Comparison of ENCODE assay signal across 9 cellular contexts in the genomic region with DNA sequence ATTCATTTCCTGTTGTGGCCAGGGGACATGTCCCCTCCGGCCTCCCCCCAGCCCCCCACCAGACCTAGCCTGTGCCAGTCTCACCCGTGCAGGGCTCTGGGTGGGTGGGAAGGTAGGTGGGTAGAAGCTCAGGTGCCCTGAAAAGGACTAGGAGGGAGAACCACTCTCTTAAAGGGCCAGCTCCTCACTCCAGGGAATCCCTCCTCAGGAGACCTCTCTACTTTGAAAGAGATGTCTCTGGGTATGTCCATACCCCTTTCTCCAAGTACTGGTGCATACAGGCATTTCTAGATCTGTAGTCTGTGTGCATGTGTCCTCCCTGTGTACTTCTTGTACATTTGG.
DNase-seq lines count a peak whose midpoint lies in the region; ATAC-seq, FAIRE-seq and TF ChIP-seq lines count a peak whose summit lies in the region.
"Had no signal": no experiment of that assay in that cellular context is flagged by ENCODE, and none has a peak within 500 bp of the region (broad histone marks: within the 10 kb centered on the region; RNA-seq: fewer than 3 reads in every experiment).

No MANE protein-coding gene starts in this region.

- no peak for FAIRE-seq in H54 (lab: Jason Lieb, UNC)

- peak overlapping the region; percentile 32 for H3K4me3 Mint-ChIP-seq in natural killer cell

- H3K4me2 ChIP-seq in KMS-11, result peak overlapping the region; percentile 98

- peak overlapping the region; percentile 68 for H3K4me3 ChIP-seq in AG04449 (ENCODE audit: low read depth, low read length)
- H3K4me3 ChIP-seq in KMS-11 (IDR thresholded peaks at IDR 0.05; ENCODE audit: insufficient read depth, low read depth, low read length), result no peak overlapping the region
- H3K4me3 ChIP-seq in dorsolateral prefrontal cortex, result peak overlapping the region in 58 of 59 donors; percentile 51 to 90 (median 70)

- no peaks in the 10 kb centered on the region for H3K79me2 ChIP-seq in KMS-11 (ENCODE audit: insufficient read depth, low read depth)

- no peak overlapping the region for H3K27ac Mint-ChIP-seq in natural killer cell

- H4K20me1 ChIP-seq in KMS-11 (ENCODE audit: insufficient read depth), result no peaks in the 10 kb centered on the region

- intact Hi-C loops in dorsolateral prefrontal cortex (cut with DNase I) (no loop called here), natural killer cell (cut with micrococcal nuclease) (no loop called here)

- H3K4me1 ChIP-seq in KMS-11 (ENCODE audit: low read depth, poor library complexity, severe bottlenecking), result peaks cover 52% of the 10 kb centered on the region

- H3K27me3 ChIP-seq in KMS-11 (ENCODE audit: insufficient read depth, low read depth) (peaks cover 18% of the 10 kb centered on the region; the same call in 1 of the 2 replicates), dorsolateral prefrontal cortex (peaks cover 0 to 22% (median 0%) of the 10 kb centered on the region in 45 donors)

- CTCF ChIA-PET in AG04449 (lab: Yijun Ruan, JAX), result interaction anchor here (1.3 kb wide), 2 partner anchors 11 to 139 kb away, joined by 4 to 5 read pairs; a partner anchor contains a TSS

- no peaks in the 10 kb centered on the region for H3K9me3 Mint-ChIP-seq in natural killer cell

- peak overlapping the region; percentile 23; the same call in 1 of the 2 replicates for H3K9ac ChIP-seq in KMS-11

- H3K36me3 ChIP-seq in KMS-11 (ENCODE audit: insufficient read depth), result no peaks in the 10 kb centered on the region

- POLR2A ChIA-PET in AG04449 (lab: Yijun Ruan, JAX), result no interaction called here

- no peak for DNase-seq in AG04449 (ENCODE audit: low read depth, low spot score)
- DNase-seq in dorsolateral prefrontal cortex, result no peak
- no peak for DNase-seq in natural killer cell
- no peak for DNase-seq in GF-D8 (lab: John Stamatoyannopoulos, UW)
- no peak for DNase-seq in DMS 273 treated with DMSO at 0.1 percent for 48 hours (lab: John Stamatoyannopoulos, UW)
- DNase-seq in H54 (ENCODE audit: insufficient read length, low spot score), result no peak
- no peak for DNase-seq in medulla oblongata (ENCODE audit: extremely low spot score)
- DNase-seq: NCI-H1436 treated with DMSO at 0.1 percent for 48 hours had no signal

- no peaks in the 10 kb centered on the region for H3K36me3 Mint-ChIP-seq in natural killer cell

- peaks cover 6 to 8% of the 10 kb centered on the region in 2 donors for H3K4me1 Mint-ChIP-seq in natural killer cell

- ATAC-seq in natural killer cell, result peak in 2 of 3 donors; percentile 4 to 9

- peaks cover 36 to 39% of the 10 kb centered on the region in 2 donors for H3K27me3 Mint-ChIP-seq in natural killer cell (ENCODE audit: low read depth in 2 of 2)

- no peak overlapping the region for H3K27ac ChIP-seq in KMS-11
- H3K27ac ChIP-seq in dorsolateral prefrontal cortex, result peak overlapping the region in 53 of 59 donors; percentile 15 to 92 (median 77)

- no peak for TF ChIP-seq POLR2A in H54 (IDR thresholded peaks at IDR 0.05; ENCODE audit: low read depth, low read length)

- TF ChIP-seq CTCF in AG04449 (IDR thresholded peaks at IDR 0.05; ENCODE audit: insufficient read depth, low read length, missing control alignments) (no peak), KMS-11 (conservative IDR thresholded peaks at IDR 0.05; ENCODE audit: low read depth, low read length) (no peak), dorsolateral prefrontal cortex (IDR thresholded peaks at IDR 0.05 in 54 of 56, conservative IDR thresholded peaks at IDR 0.05 in 2 of 56; ENCODE audit: low read depth in 1 of 56, partially characterized antibody in 56 of 56) (no peak), natural killer cell (IDR thresholded peaks at IDR 0.05) (no peak)

- peak overlapping the region; percentile 86; the same call in 1 of the 2 replicates for H2AFZ ChIP-seq in KMS-11 (ENCODE audit: low read depth)
